1 cellular context compared by ENCODE assay signal in the genomic region with DNA sequence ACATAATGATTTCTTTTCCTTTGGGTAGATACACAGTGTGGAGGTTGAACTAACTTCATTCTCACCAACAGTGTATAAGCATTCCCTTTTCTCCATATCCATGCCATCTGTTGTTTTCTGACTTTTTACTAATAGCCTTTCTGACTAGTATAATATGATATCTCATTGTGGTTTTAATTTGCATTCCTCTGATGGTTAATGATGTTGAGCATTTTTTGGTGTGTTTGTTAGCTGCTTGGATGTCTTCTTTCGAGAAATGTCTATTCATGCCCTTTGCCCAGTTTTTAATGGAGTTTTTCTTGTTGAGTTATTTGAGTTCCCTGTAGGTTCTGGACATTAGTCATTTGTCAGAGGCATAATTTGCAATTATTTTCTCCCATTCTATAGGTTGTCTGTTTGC.
TF ChIP-seq lines count a peak whose summit lies in the region.

No MANE protein-coding gene starts in this region.

TF ChIP-seq in HepG2, 621 proteins besides CTCF, POLR2A, EP300 and RAD21:
- TF ChIP-seq, protein P1, sequence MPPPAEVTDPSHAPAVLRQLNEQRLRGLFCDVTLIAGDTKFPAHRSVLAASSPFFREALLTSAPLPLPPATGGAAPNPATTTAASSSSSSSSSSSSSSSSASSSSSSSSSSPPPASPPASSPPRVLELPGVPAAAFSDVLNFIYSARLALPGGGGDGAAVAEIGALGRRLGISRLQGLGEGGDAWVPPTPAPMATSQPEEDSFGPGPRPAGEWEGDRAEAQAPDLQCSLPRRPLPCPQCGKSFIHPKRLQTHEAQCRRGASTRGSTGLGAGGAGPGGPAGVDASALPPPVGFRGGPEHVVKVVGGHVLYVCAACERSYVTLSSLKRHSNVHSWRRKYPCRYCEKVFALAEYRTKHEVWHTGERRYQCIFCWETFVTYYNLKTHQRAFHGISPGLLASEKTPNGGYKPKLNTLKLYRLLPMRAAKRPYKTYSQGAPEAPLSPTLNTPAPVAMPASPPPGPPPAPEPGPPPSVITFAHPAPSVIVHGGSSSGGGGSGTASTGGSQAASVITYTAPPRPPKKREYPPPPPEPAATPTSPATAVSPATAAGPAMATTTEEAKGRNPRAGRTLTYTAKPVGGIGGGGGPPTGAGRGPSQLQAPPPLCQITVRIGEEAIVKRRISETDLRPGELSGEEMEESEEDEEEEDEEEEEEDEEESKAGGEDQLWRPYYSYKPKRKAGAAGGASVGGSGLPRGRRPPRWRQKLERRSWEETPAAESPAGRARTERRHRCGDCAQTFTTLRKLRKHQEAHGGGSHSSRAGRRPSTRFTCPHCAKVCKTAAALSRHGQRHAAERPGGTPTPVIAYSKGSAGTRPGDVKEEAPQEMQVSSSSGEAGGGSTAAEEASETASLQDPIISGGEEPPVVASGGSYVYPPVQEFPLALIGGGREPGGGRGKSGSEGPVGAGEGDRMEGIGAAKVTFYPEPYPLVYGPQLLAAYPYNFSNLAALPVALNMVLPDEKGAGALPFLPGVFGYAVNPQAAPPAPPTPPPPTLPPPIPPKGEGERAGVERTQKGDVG (CRISPR knock-in tag; IDR thresholded peaks at IDR 0.05; ENCODE audit: borderline replicate concordance) = no peak
- TF ChIP-seq, protein P2, sequence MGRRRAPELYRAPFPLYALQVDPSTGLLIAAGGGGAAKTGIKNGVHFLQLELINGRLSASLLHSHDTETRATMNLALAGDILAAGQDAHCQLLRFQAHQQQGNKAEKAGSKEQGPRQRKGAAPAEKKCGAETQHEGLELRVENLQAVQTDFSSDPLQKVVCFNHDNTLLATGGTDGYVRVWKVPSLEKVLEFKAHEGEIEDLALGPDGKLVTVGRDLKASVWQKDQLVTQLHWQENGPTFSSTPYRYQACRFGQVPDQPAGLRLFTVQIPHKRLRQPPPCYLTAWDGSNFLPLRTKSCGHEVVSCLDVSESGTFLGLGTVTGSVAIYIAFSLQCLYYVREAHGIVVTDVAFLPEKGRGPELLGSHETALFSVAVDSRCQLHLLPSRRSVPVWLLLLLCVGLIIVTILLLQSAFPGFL (CRISPR knock-in tag; IDR thresholded peaks at IDR 0.05) = no peak
- TF ChIP-seq ZNF12 (CRISPR knock-in tag; IDR thresholded peaks at IDR 0.05) (no peak), SMC3 (IDR thresholded peaks at IDR 0.05; ENCODE audit: low read length) (no peak), CAMTA2 (CRISPR knock-in tag; IDR thresholded peaks at IDR 0.05; ENCODE audit: borderline replicate concordance) (no peak), SNAI1 (CRISPR knock-in tag; IDR thresholded peaks at IDR 0.05; ENCODE audit: borderline replicate concordance) (no peak), ZNF292 (CRISPR knock-in tag; IDR thresholded peaks at IDR 0.05; ENCODE audit: borderline replicate concordance, low read depth) (no peak), GFI1 (CRISPR knock-in tag; IDR thresholded peaks at IDR 0.05; ENCODE audit: borderline replicate concordance) (no peak), MXD4 (CRISPR knock-in tag; IDR thresholded peaks at IDR 0.05) (no peak), ZNF34 (CRISPR knock-in tag; IDR thresholded peaks at IDR 0.05; ENCODE audit: borderline replicate concordance) (no peak), MAFG (CRISPR knock-in tag; IDR thresholded peaks at IDR 0.05) (no peak), RFX3 (CRISPR knock-in tag; IDR thresholded peaks at IDR 0.05) (no peak), HMG20B (CRISPR knock-in tag; conservative IDR thresholded peaks at IDR 0.05) (no peak)
- TF ChIP-seq, protein P3, sequence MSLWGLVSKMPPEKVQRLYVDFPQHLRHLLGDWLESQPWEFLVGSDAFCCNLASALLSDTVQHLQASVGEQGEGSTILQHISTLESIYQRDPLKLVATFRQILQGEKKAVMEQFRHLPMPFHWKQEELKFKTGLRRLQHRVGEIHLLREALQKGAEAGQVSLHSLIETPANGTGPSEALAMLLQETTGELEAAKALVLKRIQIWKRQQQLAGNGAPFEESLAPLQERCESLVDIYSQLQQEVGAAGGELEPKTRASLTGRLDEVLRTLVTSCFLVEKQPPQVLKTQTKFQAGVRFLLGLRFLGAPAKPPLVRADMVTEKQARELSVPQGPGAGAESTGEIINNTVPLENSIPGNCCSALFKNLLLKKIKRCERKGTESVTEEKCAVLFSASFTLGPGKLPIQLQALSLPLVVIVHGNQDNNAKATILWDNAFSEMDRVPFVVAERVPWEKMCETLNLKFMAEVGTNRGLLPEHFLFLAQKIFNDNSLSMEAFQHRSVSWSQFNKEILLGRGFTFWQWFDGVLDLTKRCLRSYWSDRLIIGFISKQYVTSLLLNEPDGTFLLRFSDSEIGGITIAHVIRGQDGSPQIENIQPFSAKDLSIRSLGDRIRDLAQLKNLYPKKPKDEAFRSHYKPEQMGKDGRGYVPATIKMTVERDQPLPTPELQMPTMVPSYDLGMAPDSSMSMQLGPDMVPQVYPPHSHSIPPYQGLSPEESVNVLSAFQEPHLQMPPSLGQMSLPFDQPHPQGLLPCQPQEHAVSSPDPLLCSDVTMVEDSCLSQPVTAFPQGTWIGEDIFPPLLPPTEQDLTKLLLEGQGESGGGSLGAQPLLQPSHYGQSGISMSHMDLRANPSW (CRISPR knock-in tag; IDR thresholded peaks at IDR 0.05; ENCODE audit: borderline replicate concordance) = no peak
- TF ChIP-seq, protein P4, sequence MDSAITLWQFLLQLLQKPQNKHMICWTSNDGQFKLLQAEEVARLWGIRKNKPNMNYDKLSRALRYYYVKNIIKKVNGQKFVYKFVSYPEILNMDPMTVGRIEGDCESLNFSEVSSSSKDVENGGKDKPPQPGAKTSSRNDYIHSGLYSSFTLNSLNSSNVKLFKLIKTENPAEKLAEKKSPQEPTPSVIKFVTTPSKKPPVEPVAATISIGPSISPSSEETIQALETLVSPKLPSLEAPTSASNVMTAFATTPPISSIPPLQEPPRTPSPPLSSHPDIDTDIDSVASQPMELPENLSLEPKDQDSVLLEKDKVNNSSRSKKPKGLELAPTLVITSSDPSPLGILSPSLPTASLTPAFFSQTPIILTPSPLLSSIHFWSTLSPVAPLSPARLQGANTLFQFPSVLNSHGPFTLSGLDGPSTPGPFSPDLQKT (CRISPR knock-in tag; IDR thresholded peaks at IDR 0.05; ENCODE audit: borderline replicate concordance) = no peak
- TF ChIP-seq, protein P5, sequence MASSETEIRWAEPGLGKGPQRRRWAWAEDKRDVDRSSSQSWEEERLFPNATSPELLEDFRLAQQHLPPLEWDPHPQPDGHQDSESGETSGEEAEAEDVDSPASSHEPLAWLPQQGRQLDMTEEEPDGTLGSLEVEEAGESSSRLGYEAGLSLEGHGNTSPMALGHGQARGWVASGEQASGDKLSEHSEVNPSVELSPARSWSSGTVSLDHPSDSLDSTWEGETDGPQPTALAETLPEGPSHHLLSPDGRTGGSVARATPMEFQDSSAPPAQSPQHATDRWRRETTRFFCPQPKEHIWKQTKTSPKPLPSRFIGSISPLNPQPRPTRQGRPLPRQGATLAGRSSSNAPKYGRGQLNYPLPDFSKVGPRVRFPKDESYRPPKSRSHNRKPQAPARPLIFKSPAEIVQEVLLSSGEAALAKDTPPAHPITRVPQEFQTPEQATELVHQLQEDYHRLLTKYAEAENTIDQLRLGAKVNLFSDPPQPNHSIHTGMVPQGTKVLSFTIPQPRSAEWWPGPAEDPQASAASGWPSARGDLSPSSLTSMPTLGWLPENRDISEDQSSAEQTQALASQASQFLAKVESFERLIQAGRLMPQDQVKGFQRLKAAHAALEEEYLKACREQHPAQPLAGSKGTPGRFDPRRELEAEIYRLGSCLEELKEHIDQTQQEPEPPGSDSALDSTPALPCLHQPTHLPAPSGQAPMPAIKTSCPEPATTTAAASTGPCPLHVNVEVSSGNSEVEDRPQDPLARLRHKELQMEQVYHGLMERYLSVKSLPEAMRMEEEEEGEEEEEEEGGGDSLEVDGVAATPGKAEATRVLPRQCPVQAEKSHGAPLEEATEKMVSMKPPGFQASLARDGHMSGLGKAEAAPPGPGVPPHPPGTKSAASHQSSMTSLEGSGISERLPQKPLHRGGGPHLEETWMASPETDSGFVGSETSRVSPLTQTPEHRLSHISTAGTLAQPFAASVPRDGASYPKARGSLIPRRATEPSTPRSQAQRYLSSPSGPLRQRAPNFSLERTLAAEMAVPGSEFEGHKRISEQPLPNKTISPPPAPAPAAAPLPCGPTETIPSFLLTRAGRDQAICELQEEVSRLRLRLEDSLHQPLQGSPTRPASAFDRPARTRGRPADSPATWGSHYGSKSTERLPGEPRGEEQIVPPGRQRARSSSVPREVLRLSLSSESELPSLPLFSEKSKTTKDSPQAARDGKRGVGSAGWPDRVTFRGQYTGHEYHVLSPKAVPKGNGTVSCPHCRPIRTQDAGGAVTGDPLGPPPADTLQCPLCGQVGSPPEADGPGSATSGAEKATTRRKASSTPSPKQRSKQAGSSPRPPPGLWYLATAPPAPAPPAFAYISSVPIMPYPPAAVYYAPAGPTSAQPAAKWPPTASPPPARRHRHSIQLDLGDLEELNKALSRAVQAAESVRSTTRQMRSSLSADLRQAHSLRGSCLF (CRISPR knock-in tag; IDR thresholded peaks at IDR 0.05; ENCODE audit: borderline replicate concordance) = no peak
- TF ChIP-seq, protein P6, sequence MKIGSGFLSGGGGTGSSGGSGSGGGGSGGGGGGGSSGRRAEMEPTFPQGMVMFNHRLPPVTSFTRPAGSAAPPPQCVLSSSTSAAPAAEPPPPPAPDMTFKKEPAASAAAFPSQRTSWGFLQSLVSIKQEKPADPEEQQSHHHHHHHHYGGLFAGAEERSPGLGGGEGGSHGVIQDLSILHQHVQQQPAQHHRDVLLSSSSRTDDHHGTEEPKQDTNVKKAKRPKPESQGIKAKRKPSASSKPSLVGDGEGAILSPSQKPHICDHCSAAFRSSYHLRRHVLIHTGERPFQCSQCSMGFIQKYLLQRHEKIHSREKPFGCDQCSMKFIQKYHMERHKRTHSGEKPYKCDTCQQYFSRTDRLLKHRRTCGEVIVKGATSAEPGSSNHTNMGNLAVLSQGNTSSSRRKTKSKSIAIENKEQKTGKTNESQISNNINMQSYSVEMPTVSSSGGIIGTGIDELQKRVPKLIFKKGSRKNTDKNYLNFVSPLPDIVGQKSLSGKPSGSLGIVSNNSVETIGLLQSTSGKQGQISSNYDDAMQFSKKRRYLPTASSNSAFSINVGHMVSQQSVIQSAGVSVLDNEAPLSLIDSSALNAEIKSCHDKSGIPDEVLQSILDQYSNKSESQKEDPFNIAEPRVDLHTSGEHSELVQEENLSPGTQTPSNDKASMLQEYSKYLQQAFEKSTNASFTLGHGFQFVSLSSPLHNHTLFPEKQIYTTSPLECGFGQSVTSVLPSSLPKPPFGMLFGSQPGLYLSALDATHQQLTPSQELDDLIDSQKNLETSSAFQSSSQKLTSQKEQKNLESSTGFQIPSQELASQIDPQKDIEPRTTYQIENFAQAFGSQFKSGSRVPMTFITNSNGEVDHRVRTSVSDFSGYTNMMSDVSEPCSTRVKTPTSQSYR (CRISPR knock-in tag; IDR thresholded peaks at IDR 0.05; ENCODE audit: borderline replicate concordance) = no peak
- TF ChIP-seq, protein P7, sequence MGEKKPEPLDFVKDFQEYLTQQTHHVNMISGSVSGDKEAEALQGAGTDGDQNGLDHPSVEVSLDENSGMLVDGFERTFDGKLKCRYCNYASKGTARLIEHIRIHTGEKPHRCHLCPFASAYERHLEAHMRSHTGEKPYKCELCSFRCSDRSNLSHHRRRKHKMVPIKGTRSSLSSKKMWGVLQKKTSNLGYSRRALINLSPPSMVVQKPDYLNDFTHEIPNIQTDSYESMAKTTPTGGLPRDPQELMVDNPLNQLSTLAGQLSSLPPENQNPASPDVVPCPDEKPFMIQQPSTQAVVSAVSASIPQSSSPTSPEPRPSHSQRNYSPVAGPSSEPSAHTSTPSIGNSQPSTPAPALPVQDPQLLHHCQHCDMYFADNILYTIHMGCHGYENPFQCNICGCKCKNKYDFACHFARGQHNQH (CRISPR knock-in tag; IDR thresholded peaks at IDR 0.05) = no peak
